Comparison of ENCODE assay signal across 12 cellular contexts in the genomic region with DNA sequence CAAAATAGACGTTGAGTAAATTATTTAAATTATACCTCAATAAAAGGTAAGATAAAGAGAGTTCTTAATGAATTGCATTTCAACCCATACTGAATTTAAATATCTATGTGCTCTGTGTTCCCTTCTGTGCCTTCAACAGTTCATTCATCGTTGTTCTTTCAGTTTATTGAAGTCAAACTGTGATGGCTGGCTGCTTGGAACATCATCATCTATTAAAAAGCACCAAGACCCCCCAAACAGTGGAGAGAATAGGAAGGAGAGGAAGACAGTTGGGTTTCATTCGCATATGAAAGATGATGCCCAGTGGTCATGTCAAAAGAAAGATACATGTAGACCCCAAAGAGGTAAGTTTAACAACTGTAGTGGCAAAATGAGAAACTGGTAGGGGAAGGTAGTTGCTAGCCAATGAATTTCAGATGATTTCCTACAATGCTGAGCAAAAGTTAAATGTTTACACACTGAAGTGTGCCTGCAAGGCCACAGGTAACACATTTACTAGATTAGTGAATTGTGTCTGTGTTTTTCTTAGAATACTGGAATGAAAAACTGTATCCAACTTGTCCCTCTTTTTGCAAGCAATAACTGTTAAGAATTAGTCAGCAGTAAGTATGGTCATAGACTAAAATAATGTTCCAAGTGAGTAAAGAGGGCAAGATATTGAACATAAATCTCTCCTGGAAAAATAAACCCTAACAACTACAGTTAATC.
"Had no signal": no experiment of that assay in that cellular context is flagged by ENCODE, and none has a peak within 500 bp of the region (broad histone marks: within the 10 kb centered on the region; RNA-seq: fewer than 3 reads in every experiment).

No MANE protein-coding gene starts in this region.

- H3K4me3 Mint-ChIP-seq: activated naive CD8-positive, alpha-beta T cell; stimulated activated naive CD8-positive, alpha-beta T cell treated with anti-CD3 and anti-CD28 coated beads, Interleukin-15, Interleukin-2, amounts not matched to agents 100 ng/mL and 50 ng/mL, for 24 hours; T-helper 1 cell treated with Interleukin-12 subunit alpha and Interleukin-12 subunit beta and Interleukin-4 antibody, amounts not matched to agents 30 μg/mL and 1 μg/mL, for 36 hours had no signal

- H3K4me1 ChIP-seq: heart left ventricle, left lung had no signal

- H3K4me3 ChIP-seq: heart left ventricle, left lung, thoracic aorta had no signal

- H3K36me3 ChIP-seq: left lung, thoracic aorta had no signal

- DNase-seq: activated CD4-positive, alpha-beta T cell treated with anti-CD3 and anti-CD28 coated beads, Interleukin-2, amount 50 U/mL, for 1 hour; activated effector memory CD4-positive, alpha-beta T cell treated with Interleukin-2 at 50 U/mL for 16 hours; activated T-cell treated with anti-CD3 and anti-CD28 coated beads for 4 hours; anterior cingulate cortex; heart left ventricle; left lung; mesenchymal stem cell; stimulated activated CD4-positive, alpha-beta T cell treated with anti-CD3 and anti-CD28 coated beads, Interleukin-4, amount 100 ng/mL, for 24 hours had no signal

- H3K9me3 Mint-ChIP-seq: stimulated activated naive CD8-positive, alpha-beta T cell treated with anti-CD3 and anti-CD28 coated beads, Interleukin-15, Interleukin-2, amounts not matched to agents 100 ng/mL and 50 ng/mL, for 24 hours; T-helper 1 cell treated with Interleukin-12 subunit alpha and Interleukin-12 subunit beta and Interleukin-4 antibody, amounts not matched to agents 30 μg/mL and 1 μg/mL, for 36 hours had no signal

- H3K27ac ChIP-seq: heart left ventricle, left lung had no signal

- H3K27ac Mint-ChIP-seq: activated naive CD8-positive, alpha-beta T cell; stimulated activated naive CD8-positive, alpha-beta T cell treated with anti-CD3 and anti-CD28 coated beads, Interleukin-15, Interleukin-2, amounts not matched to agents 100 ng/mL and 50 ng/mL, for 24 hours; T-helper 1 cell treated with Interleukin-12 subunit alpha and Interleukin-12 subunit beta and Interleukin-4 antibody, amounts not matched to agents 30 μg/mL and 1 μg/mL, for 36 hours had no signal

- H3K9me3 ChIP-seq: heart left ventricle, left lung, thoracic aorta had no signal

- H3K27me3 ChIP-seq: heart left ventricle, left lung had no signal

- H3K27me3 Mint-ChIP-seq: activated naive CD8-positive, alpha-beta T cell; stimulated activated naive CD8-positive, alpha-beta T cell treated with anti-CD3 and anti-CD28 coated beads, Interleukin-15, Interleukin-2, amounts not matched to agents 100 ng/mL and 50 ng/mL, for 24 hours had no signal
